ENCODE assay signal across 2 cellular contexts in genomic region chr20:10419550-10420133, GRCh38.
TF ChIP-seq lines count a peak whose summit lies in the region.

No MANE protein-coding gene starts in this region.

TF ChIP-seq in HCT116, 20 proteins besides CTCF, POLR2A, EP300 and RAD21:
- TF ChIP-seq ATF3 (IDR thresholded peaks at IDR 0.05), result no peak
- no peak for TF ChIP-seq TCF7L2 (IDR thresholded peaks at IDR 0.05; ENCODE audit: borderline replicate concordance, extremely low read depth, insufficient read depth, insufficient read length)
- no peak for TF ChIP-seq EZH2 (IDR thresholded peaks at IDR 0.05)
- 0 out of 2 replicates have a peak, but pooled peaks have one; percentile 32 for TF ChIP-seq SIN3A (IDR thresholded peaks at IDR 0.05; ENCODE audit: low read depth)
- TF ChIP-seq ZNF274 (IDR thresholded peaks at IDR 0.05; ENCODE audit: low read depth, low read length), result no peak
- no peak for TF ChIP-seq YY1 (IDR thresholded peaks at IDR 0.05; ENCODE audit: extremely low read depth, insufficient replicate concordance, low read depth, low read length)
- TF ChIP-seq SRF (IDR thresholded peaks at IDR 0.05; ENCODE audit: low read depth), result peak; percentile 18; the same call in 1 of the 2 replicates
- TF ChIP-seq CEBPB (IDR thresholded peaks at IDR 0.05; ENCODE audit: low read depth), result peak; percentile 84
- no peak for TF ChIP-seq REST (IDR thresholded peaks at IDR 0.05; ENCODE audit: low read depth)
- peak; percentile 82 for TF ChIP-seq JUND (IDR thresholded peaks at IDR 0.05)
- peak; percentile 87 for TF ChIP-seq FOSL1 (IDR thresholded peaks at IDR 0.05; ENCODE audit: low read depth)
- TF ChIP-seq EGR1 (IDR thresholded peaks at IDR 0.05; ENCODE audit: low read depth), result no peak
- peak; percentile 67 for TF ChIP-seq SP1 (IDR thresholded peaks at IDR 0.05; ENCODE audit: low read depth)
- TF ChIP-seq POLR2AphosphoS5 (IDR thresholded peaks at IDR 0.05; ENCODE audit: low read depth, low read length), result peak; percentile 66
- TF ChIP-seq CBX3 (IDR thresholded peaks at IDR 0.05; ENCODE audit: low read depth), result peak; percentile 64; the same call in 1 of the 2 replicates
- no peak for TF ChIP-seq ZFX (IDR thresholded peaks at IDR 0.05)
- no peak for TF ChIP-seq EZH2phosphoT487 (IDR thresholded peaks at IDR 0.05; ENCODE audit: borderline replicate concordance)
- no peak for TF ChIP-seq ZBTB33 (IDR thresholded peaks at IDR 0.05; ENCODE audit: extremely low read depth, insufficient replicate concordance, low read length)
- no peak for TF ChIP-seq ELF1 (IDR thresholded peaks at IDR 0.05; ENCODE audit: borderline replicate concordance, low read depth)
- TF ChIP-seq MAX (IDR thresholded peaks at IDR 0.05), result peak; percentile 28; the same call in 1 of the 2 replicates

TF ChIP-seq in SK-N-SH, 30 proteins besides CTCF, POLR2A, EP300 and RAD21:
- TF ChIP-seq RXRA (IDR thresholded peaks at IDR 0.05; ENCODE audit: borderline replicate concordance, low read depth), result no peak
- peak; percentile 21; the same call in 1 of the 2 replicates for TF ChIP-seq TCF12 (IDR thresholded peaks at IDR 0.05)
- no peak for TF ChIP-seq RFX5 (IDR thresholded peaks at IDR 0.05; ENCODE audit: low read length)
- peak; percentile 35; the same call in 1 of the 2 replicates for TF ChIP-seq JUND (IDR thresholded peaks at IDR 0.05)
- no peak for TF ChIP-seq ZBTB33 (IDR thresholded peaks at IDR 0.05; ENCODE audit: borderline replicate concordance, low read depth)
- TF ChIP-seq REST (IDR thresholded peaks at IDR 0.05; ENCODE audit: low read depth, low read length), result no peak
- peak; percentile 28; the same call in 1 of the 2 replicates for TF ChIP-seq FOSL2 (IDR thresholded peaks at IDR 0.05; ENCODE audit: borderline replicate concordance, low read depth)
- TF ChIP-seq PBX3 (IDR thresholded peaks at IDR 0.05), result no peak
- no peak for TF ChIP-seq USF1 (IDR thresholded peaks at IDR 0.05; ENCODE audit: borderline replicate concordance, low read depth)
- TF ChIP-seq RCOR1 (IDR thresholded peaks at IDR 0.05; ENCODE audit: low read length), result no peak
- no peak for TF ChIP-seq TAF1 (IDR thresholded peaks at IDR 0.05; ENCODE audit: borderline replicate concordance, low read depth, low read length)
